Comparison of ENCODE assay signal across 8 cellular contexts in the genomic region with DNA sequence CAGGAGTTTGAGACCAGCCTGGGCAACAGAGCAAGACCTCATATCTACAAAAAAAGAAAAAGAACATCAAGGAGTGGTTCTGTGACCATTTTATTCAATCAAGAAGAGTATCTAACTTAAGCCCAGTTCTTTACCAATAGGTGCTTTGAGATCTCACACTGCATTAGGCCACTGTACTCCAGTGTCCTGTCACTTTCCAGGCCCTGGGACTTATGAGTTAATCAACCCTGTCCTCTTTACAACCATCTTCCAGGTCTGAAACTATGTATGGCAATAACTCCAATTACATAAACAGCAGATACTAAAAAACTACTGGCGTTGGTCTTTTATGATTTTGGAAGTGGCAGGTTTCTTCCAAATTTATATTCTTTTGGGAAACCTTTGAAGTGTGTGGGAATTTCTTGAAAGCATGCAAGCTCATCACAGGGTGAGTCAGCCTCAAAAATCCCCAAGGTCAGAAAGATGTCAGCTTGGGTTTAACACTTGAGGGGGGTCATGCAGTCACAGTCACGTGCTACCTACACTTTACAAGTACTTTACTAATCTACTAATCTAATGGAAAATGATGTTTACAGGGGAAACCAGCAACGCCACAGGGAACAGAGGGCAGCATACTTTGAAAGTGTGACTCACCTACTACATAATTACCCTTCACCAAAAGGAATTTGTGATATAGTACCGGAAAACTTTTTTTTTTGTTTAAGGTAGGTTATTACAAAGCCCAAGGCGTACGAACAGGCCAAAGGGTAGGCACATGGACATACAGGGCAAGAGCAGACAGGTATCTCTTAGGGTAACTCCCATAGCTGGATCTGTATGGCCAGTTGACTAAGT. TPM values are rescaled to one million over a fixed set of nuclear protein-coding genes. Genes with fewer than 3 reads are reported as not detected.
DNase-seq lines count a peak whose midpoint lies in the region; ATAC-seq, FAIRE-seq and TF ChIP-seq lines count a peak whose summit lies in the region.

No MANE protein-coding gene starts in this region.

- intact Hi-C loops in K562 (cut with micrococcal nuclease) (no loop called here), pancreas (cut with DNase I) (no loop called here)

- no peaks in the 10 kb centered on the region for H3K9me3 ChIP-seq in K562 (replicated peaks; ENCODE audit: control insufficient read depth, insufficient read depth, low read depth, low read length)
- H3K9me3 ChIP-seq in pancreas = no peaks in the 10 kb centered on the region
- no peaks in the 10 kb centered on the region for H3K9me3 ChIP-seq in neural progenitor cell (ENCODE audit: low read depth)

- H3K9me1 ChIP-seq in K562 (ENCODE audit: control insufficient read depth, insufficient read depth, low read length) = no peaks in the 10 kb centered on the region

- peaks cover 2% of the 10 kb centered on the region for H3K27me3 Mint-ChIP-seq in neural progenitor cell (ENCODE audit: insufficient read depth, low read depth)

- TF ChIP-seq POLR2A in K562 (conservative IDR thresholded peaks at IDR 0.05) = no peak

- H3K4me3 ChIP-seq in K562 = no peak overlapping the region
- H3K4me3 ChIP-seq in pancreas = no peak overlapping the region
- no peak overlapping the region for H3K4me3 ChIP-seq in neural progenitor cell

- peak; percentile 11 for FAIRE-seq in K562 (lab: Jason Lieb, UNC)
- no peak for FAIRE-seq in pancreas (lab: Jason Lieb, UNC)

- H4K20me1 ChIP-seq in K562 (replicated peaks; ENCODE audit: control insufficient read depth, insufficient read depth, low read length) = no peaks in the 10 kb centered on the region
- H4K20me1 ChIP-seq in neural progenitor cell (ENCODE audit: low read depth) = peaks cover 9% of the 10 kb centered on the region

- H3K9ac ChIP-seq in K562 (ENCODE audit: insufficient read depth in 1 of 2, low read depth in 2 of 2, low read length in 2 of 2) = no peak overlapping the region
- H3K9ac ChIP-seq in neural progenitor cell = no peak overlapping the region

- TF ChIP-seq EP300 in K562 (IDR thresholded peaks at IDR 0.05; ENCODE audit: low read length) = no peak

- peaks cover 10% of the 10 kb centered on the region for H3K36me3 Mint-ChIP-seq in neural progenitor cell

- no peaks in the 10 kb centered on the region for H3F3A ChIP-seq in neural progenitor cell (ENCODE audit: low read depth)

- POLR2A ChIA-PET in K562 (lab: Yijun Ruan, JAX) = interaction anchor here (0.5 to 0.6 kb wide), 2 partner anchors 11 to 106 kb away, joined by 3 to 4 read pairs; no protein-coding TSS in a partner anchor

- H3K4me3 Mint-ChIP-seq in neural progenitor cell = no peak overlapping the region

- H3K9me3 Mint-ChIP-seq in neural progenitor cell = no peaks in the 10 kb centered on the region

- ATAC-seq in K562 (no peak), pancreas (peak in 3 of 4 donors; percentile 11 to 73 (median 64)), GM19324 (IDR thresholded peaks at IDR 0.05; ENCODE audit: low FRiP score, unreplicated experiment) (no peak), GM18868 (IDR thresholded peaks at IDR 0.05; ENCODE audit: unreplicated experiment) (no peak)

- H3K27ac Mint-ChIP-seq in neural progenitor cell = no peak overlapping the region

- WGBS in K562 (ENCODE audit: insufficient coverage, low coverage, missing lambda C conversion rate) = 44% methylated on average over 6 of the region's 6 CpGs
- 65 to 77% methylated on average over 6 of the region's 6 CpGs for WGBS in pancreas, 2 donors

- H3K79me2 ChIP-seq in K562 (ENCODE audit: control insufficient read depth, insufficient read depth, low read length) = no peaks in the 10 kb centered on the region
- peaks cover 26% of the 10 kb centered on the region for H3K79me2 ChIP-seq in neural progenitor cell (ENCODE audit: low read depth)

- no peak overlapping the region for H3K4me2 ChIP-seq in K562 (ENCODE audit: insufficient read depth, low read length)
- no peak overlapping the region for H3K4me2 ChIP-seq in neural progenitor cell

- TF ChIP-seq RAD21 in K562 (CRISPR knock-in tag; conservative IDR thresholded peaks at IDR 0.05 in 1 of 2, IDR thresholded peaks at IDR 0.05 in 1 of 2) = no peak

- TF ChIP-seq CTCF in GM13977 (IDR thresholded peaks at IDR 0.05; ENCODE audit: extremely low read depth, insufficient read depth, missing control alignments) (no peak), K562 (IDR thresholded peaks at IDR 0.05 in 2 of 3, conservative IDR thresholded peaks at IDR 0.05 in 1 of 3; ENCODE audit: insufficient read depth in 2 of 3, low read depth in 1 of 3, low read length in 3 of 3) (no peak), pancreas (IDR thresholded peaks at IDR 0.05) (no peak), neural progenitor cell (IDR thresholded peaks at IDR 0.05) (no peak)

- H3K4me1 ChIP-seq in K562 (replicated peaks in 1 of 2; ENCODE audit: control insufficient read depth in 2 of 2, insufficient read depth in 2 of 2, low read length in 2 of 2) (peaks cover 0 to 5% of the 10 kb centered on the region in 2 experiments; a peak in 1 of 5 replicates), pancreas (peaks cover 0 to 4% (median 0%) of the 10 kb centered on the region in 3 donors), neural progenitor cell (no peaks in the 10 kb centered on the region)

- in situ Hi-C loops in GM13977 (cut with MboI; ENCODE audit: low pct_unique_long_range_greater_than_20kb, low sequenced_read_pairs, unreplicated experiment) = no loop called here
- in situ Hi-C loops in K562 (cut with MboI) = no loop called here

- CTCF ChIA-PET in K562 (lab: Yijun Ruan, JAX; ENCODE audit: low intra/inter-chr PET ratio) = no interaction called here

- peaks cover 26% of the 10 kb centered on the region; the same call in 2 of the 3 replicates for H3K36me3 ChIP-seq in K562 (ENCODE audit: control insufficient read depth, insufficient read depth, low read length)
- peaks cover 0 to 21% (median 5%) of the 10 kb centered on the region in 3 donors for H3K36me3 ChIP-seq in pancreas
- H3K36me3 ChIP-seq in neural progenitor cell = no peaks in the 10 kb centered on the region

- BruUV-seq in K562 (replicated peaks; lab: Mats Ljungman, UMichigan) = no TSS peak

- H2AFZ ChIP-seq in K562 (ENCODE audit: low read depth, low read length) (no peak overlapping the region), neural progenitor cell (replicated peaks) (no peak overlapping the region)

- H3K4me1 Mint-ChIP-seq in neural progenitor cell = no peaks in the 10 kb centered on the region

- 0 out of 3 replicates have a peak overlapping the region, but pooled peaks have one; percentile 39 for H3K27ac ChIP-seq in K562 (ENCODE audit: extremely low read depth, low read depth, low read length)
- peak overlapping the region in 2 of 4 donors; percentile 40 to 55 for H3K27ac ChIP-seq in pancreas
- H3K27ac ChIP-seq in neural progenitor cell = no peak overlapping the region

- peak; percentile 59 for DNase-seq in GM13977 (ENCODE audit: low spot score)
- DNase-seq in HS-27A (ENCODE audit: low read depth) = peak; percentile 58
- DNase-seq in K562 (ENCODE audit: extremely low read depth in 1 of 4, low spot score in 3 of 4) = peak in 1 of 4 experiments; percentile 26
- no peak for DNase-seq in pancreas
- DNase-seq in NCI-H128 (lab: John Stamatoyannopoulos, UW; ENCODE audit: unreplicated experiment) = no peak
- no peak for DNase-seq in neural progenitor cell (ENCODE audit: low spot score)

- H3K27me3 ChIP-seq in K562 (ENCODE audit: control insufficient read depth in 2 of 2, insufficient read depth in 2 of 2, low read length in 2 of 2) (no peaks in the 10 kb centered on the region), pancreas (no peaks in the 10 kb centered on the region), neural progenitor cell (no peaks in the 10 kb centered on the region)

TF ChIP-seq in K562, 482 proteins besides CTCF, POLR2A, EP300 and RAD21 (continues in another document):
- TF ChIP-seq USF2 (CRISPR knock-in tag; IDR thresholded peaks at IDR 0.05) (0 out of 2 replicates have a peak, but pooled peaks have one; percentile 9), GTF2A2 (tag; IDR thresholded peaks at IDR 0.05) (no peak), FOXJ3 (CRISPR knock-in tag; IDR thresholded peaks at IDR 0.05) (no peak)

RNA-seq across cellular contexts. Expression of gene PISD, which starts 15.6 kb away (rescaled TPM):
- total RNA-seq in K562 (2011; cell fraction: chromatin; rRNA removed; ENCODE audit: low replicate concordance) = 37.5 and 84.0 TPM in 2 replicates
- total RNA-seq in K562 (2011; cell fraction: nucleolus; rRNA removed) = 62.2 and 72.4 TPM in 2 replicates
- total RNA-seq in K562 (2011; cell fraction: nucleoplasm; rRNA removed) = 47.8 and 52.1 TPM in 2 replicates
- 33.3 and 47.1 TPM in 2 replicates for total RNA-seq in K562 (2014; rRNA removed)
- 20.2 and 24.5 TPM in 2 replicates for total RNA-seq in K562 (2014; rRNA removed; fragmentation: Illumina TruSeq; extraction: Trizol)
- total RNA-seq in K562 (2015; rRNA removed; fragmentation: Illumina TruSeq; extraction: Trizol) = 27.4 and 28.1 TPM in 2 replicates
- 56.8 and 63.1 TPM in 2 replicates for total RNA-seq in K562 (2021)
- polyA plus RNA-seq in K562 (2011; rRNA removed) = 29.1 and 44.3 TPM in 2 replicates
- 48.2 and 59.1 TPM in 2 replicates for polyA plus RNA-seq in K562 (2011; cell fraction: cytosol; rRNA removed)
- polyA plus RNA-seq in K562 (2011; cell fraction: nucleus; rRNA removed) = 112 and 122 TPM in 2 replicates
- 31.9 and 36.1 TPM in 2 replicates for polyA plus RNA-seq in K562 (2012)
- 42.6 and 48.5 TPM in 2 replicates for polyA plus RNA-seq in K562 (2014; fragmentation: Illumina TruSeq; extraction: Trizol)
- 10 to 100 TPM; 44.4 to 65.9 TPM for polyA plus RNA-seq in K562 (2014; fragmentation: Nextera tagmentation; extraction: Ambion mirVana)
- 36.6 and 44.9 TPM in 2 replicates for polyA plus RNA-seq in K562 (2014; rRNA removed)
- 14.8 and 17.3 TPM in 2 replicates for polyA minus RNA-seq in K562 (2011; rRNA and poly(A)+ RNA removed)
- polyA minus RNA-seq in K562 (2011; cell fraction: cytosol; rRNA and poly(A)+ RNA removed) = 17.0 and 18.8 TPM in 2 replicates
- polyA minus RNA-seq in K562 (2011; cell fraction: nucleus; rRNA and poly(A)+ RNA removed) = 22.3 and 29.7 TPM in 2 replicates
- 10 to 100 TPM; 11.6 to 29.3 (median 16.9) TPM for total RNA-seq in pancreas
- polyA plus RNA-seq in pancreas = 10 to 100 TPM; 38.2 to 48.3 TPM
- 18.1 and 41.2 TPM in 2 replicates for total RNA-seq in neural progenitor cell (ENCODE audit: low replicate concordance)

Comparison
In these comparisons a context has a peak if more than half of its experiments do, and no peak if none do; other contexts are left out.
1. DNase-seq: peak in GM13977 (single experiment) and HS-27A (single experiment); none in pancreas (0 of 6), NCI-H128 (single experiment) and neural progenitor cell (single experiment).
2. ATAC-seq: peak in pancreas (3 of 4); none in K562 (single experiment), GM19324 (single experiment) and GM18868 (single experiment).